19 cellular contexts compared by ENCODE assay signal in genomic region chr6:3358413-3359090, GRCh38.
"Had no signal": no experiment of that assay in that cellular context is flagged by ENCODE, and none has a peak within 500 bp of the region (broad histone marks: within the 10 kb centered on the region; RNA-seq: fewer than 3 reads in every experiment).

No MANE protein-coding gene starts in this region.

- FAIRE-seq: bronchial epithelial cell, endometrium, TTC549 had no signal

- H3K4me3 ChIP-seq: ascending aorta, hepatocyte, left lung, suprapubic skin, upper lobe of right lung had no signal

- H3K9me3 Mint-ChIP-seq: activated CD4-positive, alpha-beta T cell treated with anti-CD3 and anti-CD28 coated beads, Interleukin-2, amount 10 ng/mL, durations not matched to agents 7 days and 5 days; activated T-helper 1 cell treated with anti-CD3 and anti-CD28 coated beads, Interleukin-12 subunit alpha, Interleukin-12 subunit beta, Interleukin-2, Interleukin-4 antibody, amounts not matched to agents 30 ng/mL and 10 ng/mL and 1 ng/mL, durations not matched to agents 14 hours and 24 hours and 36 hours; naive B cell; stimulated activated memory B cell treated with anti-CD40 and anti-IgM and Interleukin-4, amounts not matched to agents 10 μg/mL and 1 μg/mL and 100 μg/mL, for 72 hours had no signal

- H3K27ac Mint-ChIP-seq: activated CD4-positive, alpha-beta T cell treated with anti-CD3 and anti-CD28 coated beads, Interleukin-2, amount 10 ng/mL, durations not matched to agents 7 days and 5 days; activated T-helper 1 cell treated with anti-CD3 and anti-CD28 coated beads, Interleukin-12 subunit alpha, Interleukin-12 subunit beta, Interleukin-2, Interleukin-4 antibody, amounts not matched to agents 30 ng/mL and 10 ng/mL and 1 ng/mL, durations not matched to agents 14 hours and 24 hours and 36 hours; stimulated activated memory B cell treated with anti-CD40 and anti-IgM and Interleukin-4, amounts not matched to agents 10 μg/mL and 1 μg/mL and 100 μg/mL, for 72 hours had no signal

- H3K9me3 ChIP-seq: ascending aorta, left lung, neutrophil, suprapubic skin, upper lobe of right lung had no signal

- H2AFZ ChIP-seq: hepatocyte, parathyroid adenoma had no signal

- H3K36me3 Mint-ChIP-seq: naive B cell; stimulated activated memory B cell treated with anti-CD40 and anti-IgM and Interleukin-4, amounts not matched to agents 10 μg/mL and 1 μg/mL and 100 μg/mL, for 72 hours had no signal

- H3K9ac ChIP-seq: parathyroid adenoma had no signal

- H3K4me3 Mint-ChIP-seq: activated CD4-positive, alpha-beta T cell treated with anti-CD3 and anti-CD28 coated beads, Interleukin-2, amount 10 ng/mL, durations not matched to agents 7 days and 5 days; activated T-helper 1 cell treated with anti-CD3 and anti-CD28 coated beads, Interleukin-12 subunit alpha, Interleukin-12 subunit beta, Interleukin-2, Interleukin-4 antibody, amounts not matched to agents 30 ng/mL and 10 ng/mL and 1 ng/mL, durations not matched to agents 14 hours and 24 hours and 36 hours; stimulated activated memory B cell treated with anti-CD40 and anti-IgM and Interleukin-4, amounts not matched to agents 10 μg/mL and 1 μg/mL and 100 μg/mL, for 72 hours had no signal

- H3K27me3 ChIP-seq: ascending aorta, hepatocyte, suprapubic skin, upper lobe of right lung had no signal

- ATAC-seq: esophagus mucosa; left lung; stimulated activated memory B cell treated with anti-CD40 and anti-IgM and Interleukin-4, amounts not matched to agents 10 μg/mL and 1 μg/mL and 100 μg/mL, for 72 hours; upper lobe of right lung had no signal

- DNase-seq: activated CD4-positive, alpha-beta T cell treated with anti-CD3 and anti-CD28 coated beads, Interleukin-2, amount 10 ng/mL, durations not matched to agents 7 days and 5 days; activated CD4-positive, CD25-positive, alpha-beta regulatory T cell; activated CD8-positive, alpha-beta memory T cell treated with anti-CD3 and anti-CD28 coated beads, Interleukin-2, amount 50 U/mL, for 48 hours; islet precursor cell; left lung; naive B cell; stimulated activated CD4-positive, alpha-beta T cell treated with anti-CD3 and anti-CD28 coated beads, Interleukin-2, amount 100 ng/mL, for 48 hours; upper lobe of right lung had no signal

- H3K36me3 ChIP-seq: ascending aorta, left lung, neutrophil, suprapubic skin, upper lobe of right lung had no signal

- H3K27ac ChIP-seq: hepatocyte, left lung, neutrophil, parathyroid adenoma, suprapubic skin, upper lobe of right lung had no signal

- H3K4me2 ChIP-seq: hepatocyte had no signal
